In genomic region chr3:51390600-51391074, GRCh38 we compare ENCODE assay signal across 8 cellular contexts. TPM values are rescaled to one million over a fixed set of nuclear protein-coding genes. Genes with fewer than 3 reads are reported as not detected.
DNase-seq lines count a peak whose midpoint lies in the region; ATAC-seq and TF ChIP-seq lines count a peak whose summit lies in the region.

No MANE protein-coding gene starts in this region.

- H3K27ac ChIP-seq in endodermal cell (ENCODE audit: low read depth, low read length), result no peak overlapping the region
- H3K27ac ChIP-seq in parathyroid adenoma, result peak overlapping the region; percentile 79

- peaks cover 53% of the 10 kb centered on the region for H3K4me1 Mint-ChIP-seq in endodermal cell

- H3K27me3 ChIP-seq in Loucy (ENCODE audit: insufficient read depth, low read length, poor library complexity, severe bottlenecking), result no peaks in the 10 kb centered on the region
- H3K27me3 ChIP-seq in endodermal cell (ENCODE audit: control insufficient read depth, insufficient read depth, low read length, poor library complexity, severe bottlenecking), result no peaks in the 10 kb centered on the region
- no peaks in the 10 kb centered on the region for H3K27me3 ChIP-seq in parathyroid adenoma (ENCODE audit: control insufficient read depth, insufficient read depth, low read length)

- H3K36me3 ChIP-seq in Loucy (ENCODE audit: insufficient read depth, low read length) (peaks cover 45% of the 10 kb centered on the region; the same call in 1 of the 2 replicates), endodermal cell (ENCODE audit: control insufficient read depth, insufficient read depth, low read length) (peaks cover 80% of the 10 kb centered on the region), parathyroid adenoma (ENCODE audit: control insufficient read depth, insufficient read depth, low read length) (no peaks in the 10 kb centered on the region)

- peaks cover 69% of the 10 kb centered on the region for H3K36me3 Mint-ChIP-seq in endodermal cell (ENCODE audit: low read depth)

- H3K9me2 ChIP-seq in Loucy (replicated peaks; ENCODE audit: low read depth, low read length), result no peaks in the 10 kb centered on the region

- H3K4me1 ChIP-seq in Loucy (ENCODE audit: insufficient read depth, low read length, poor library complexity, severe bottlenecking) (peaks cover 57% of the 10 kb centered on the region), endodermal cell (ENCODE audit: control insufficient read depth, insufficient read depth, low read length) (peaks cover 20% of the 10 kb centered on the region), parathyroid adenoma (peaks cover 21% of the 10 kb centered on the region)

- TF ChIP-seq CTCF in Loucy (conservative IDR thresholded peaks at IDR 0.05; ENCODE audit: low read length) (no peak; the same call in 1 of the 2 replicates), endodermal cell (conservative IDR thresholded peaks at IDR 0.05) (no peak), parathyroid adenoma (IDR thresholded peaks at IDR 0.05) (no peak)

- H3K4me3 ChIP-seq in Loucy (ENCODE audit: low read length, poor library complexity, severe bottlenecking) (peak overlapping the region; percentile 82), endodermal cell (ENCODE audit: low read length) (peak overlapping the region; percentile 30), parathyroid adenoma (ENCODE audit: low read depth, low read length) (peak overlapping the region; percentile 38)

- ATAC-seq in GM19025 (IDR thresholded peaks at IDR 0.05; ENCODE audit: low read depth, unreplicated experiment), result peak; percentile 3
- no peak for ATAC-seq in HG02763 (IDR thresholded peaks at IDR 0.05; ENCODE audit: unreplicated experiment)

- peaks cover 81% of the 10 kb centered on the region for H4K20me1 ChIP-seq in Loucy (ENCODE audit: insufficient read depth, low read length, poor library complexity, severe bottlenecking)

- peak overlapping the region; percentile 88 for H3K4me2 ChIP-seq in Loucy (ENCODE audit: low read depth, low read length, poor library complexity, severe bottlenecking)
- peak overlapping the region; percentile 60 for H3K4me2 ChIP-seq in parathyroid adenoma (ENCODE audit: low read length)

- DNase-seq in endodermal cell (no peak), NCI-H2029 treated with DMSO at 0.1 percent for 48 hours (lab: John Stamatoyannopoulos, UW) (no peak), OCI-M2 (lab: John Stamatoyannopoulos, UW; ENCODE audit: unreplicated experiment) (no peak), SKM-1 (lab: John Stamatoyannopoulos, UW; ENCODE audit: unreplicated experiment) (no peak)

- H3K27me3 Mint-ChIP-seq in endodermal cell (ENCODE audit: insufficient read depth), result no peaks in the 10 kb centered on the region

- H3K27ac Mint-ChIP-seq in endodermal cell, result peak overlapping the region; percentile 87

- 46 to 57% methylated on average over 18 to 23 of the region's 23 CpGs for WGBS in endodermal cell (ENCODE audit: insufficient coverage in 1 of 2, insufficient read length in 1 of 2), 2 experiments

- peaks cover 4% of the 10 kb centered on the region; the same call in 1 of the 2 replicates for H3F3A ChIP-seq in Loucy (ENCODE audit: low read depth)

- H3K79me2 ChIP-seq in Loucy (ENCODE audit: insufficient read depth, low read length), result peaks cover 92% of the 10 kb centered on the region
- peaks cover 18% of the 10 kb centered on the region for H3K79me2 ChIP-seq in parathyroid adenoma

- H3K9me3 Mint-ChIP-seq in endodermal cell, result peaks cover 6% of the 10 kb centered on the region

- H3K9ac ChIP-seq in Loucy (ENCODE audit: low read depth, low read length, poor library complexity, severe bottlenecking) (peak overlapping the region; percentile 67), endodermal cell (ENCODE audit: extremely low read depth, low read length, poor library complexity, severe bottlenecking) (no peak overlapping the region), parathyroid adenoma (no peak overlapping the region)

- no peak overlapping the region for H2AFZ ChIP-seq in Loucy (ENCODE audit: low read length)
- peak overlapping the region; percentile 79 for H2AFZ ChIP-seq in parathyroid adenoma

- no peaks in the 10 kb centered on the region for H3K9me3 ChIP-seq in Loucy (ENCODE audit: insufficient read depth, low read depth, low read length)
- peaks cover 27% of the 10 kb centered on the region for H3K9me3 ChIP-seq in endodermal cell (ENCODE audit: control insufficient read depth, low read length)
- H3K9me3 ChIP-seq in parathyroid adenoma (ENCODE audit: control insufficient read depth, low read length), result no peaks in the 10 kb centered on the region

- H3K4me3 Mint-ChIP-seq in endodermal cell, result peak overlapping the region; percentile 75

RNA-seq across cellular contexts. Expression of gene RBM15B, which starts 0.4 kb away (rescaled TPM):
- total RNA-seq in endodermal cell, result 10 to 100 TPM; 49.5 to 58.2 TPM
- polyA plus RNA-seq in endodermal cell (2013, experiment 1 of 2), result 38.9 TPM
- polyA plus RNA-seq in endodermal cell (2013, experiment 2 of 2), result 34.4 TPM

RNA-seq across cellular contexts. Expression of gene MANF, which starts 5.5 kb away (rescaled TPM):
- 100 to 1,000 TPM; 153 to 225 TPM for total RNA-seq in endodermal cell
- polyA plus RNA-seq in endodermal cell (2013, experiment 1 of 2), result 176 TPM
- polyA plus RNA-seq in endodermal cell (2013, experiment 2 of 2), result 180 TPM

Comparison
In these comparisons a context has a peak if more than half of its experiments do, and no peak if none do; other contexts are left out.
1. H3K4me3 ChIP-seq: peak in every context shown above with its lines; median percentile 82 in Loucy; 38 in parathyroid adenoma; 30 in endodermal cell.